ENCODE assay signal across 10 cellular contexts in the genomic region with DNA sequence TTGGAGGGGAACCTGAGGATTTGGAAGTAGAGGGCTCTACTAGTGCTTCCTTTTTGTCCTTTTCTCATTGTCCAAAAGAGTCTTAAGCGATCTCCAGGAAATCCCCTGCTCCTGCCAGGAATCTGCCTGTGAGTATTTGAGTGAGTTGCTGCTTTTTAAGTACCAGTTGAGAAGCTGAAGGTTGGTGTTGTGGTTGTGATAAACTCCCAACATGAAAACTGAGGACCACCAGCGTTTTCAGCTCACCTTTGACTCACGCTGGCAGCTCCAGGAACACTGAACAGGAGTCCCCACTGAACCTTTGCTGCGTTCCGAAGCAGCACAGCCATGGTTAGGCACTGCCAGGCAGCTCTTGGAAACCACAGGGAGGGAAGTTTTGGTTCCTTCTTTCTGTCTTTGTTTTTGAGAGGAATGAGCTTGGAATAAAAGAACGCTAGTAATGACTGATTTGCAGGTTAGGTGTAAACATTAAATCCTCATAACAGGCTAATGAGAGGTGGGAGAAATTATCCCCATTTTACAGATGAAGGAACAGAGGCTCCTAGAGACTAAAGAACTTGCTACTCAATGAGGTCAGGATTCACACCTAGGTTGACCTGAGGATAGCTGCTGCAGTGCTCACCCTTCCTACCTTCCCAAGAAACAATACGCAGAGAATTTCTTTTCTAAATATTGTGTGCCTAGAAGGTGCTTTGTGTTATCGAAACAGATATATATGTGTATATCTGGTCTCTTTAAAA.
DNase-seq lines count a peak whose midpoint lies in the region; ATAC-seq and TF ChIP-seq lines count a peak whose summit lies in the region.
"Had no signal": no experiment of that assay in that cellular context is flagged by ENCODE, and none has a peak within 500 bp of the region (broad histone marks: within the 10 kb centered on the region; RNA-seq: fewer than 3 reads in every experiment).

No MANE protein-coding gene starts in this region.

- no peak for TF ChIP-seq POLR2A in GM18505 (IDR thresholded peaks at IDR 0.05; ENCODE audit: borderline replicate concordance, extremely low read depth, insufficient read depth, insufficient read length)

- DNase-seq in HL-60 (ENCODE audit: low read depth in 1 of 2, low spot score in 1 of 2) (peak in 1 of 2 experiments; percentile 38), astrocyte of the hippocampus (ENCODE audit: low read depth, low spot score) (peak; percentile 69), islet precursor cell (peak; percentile 51), NCI-H345 treated with DMSO at 0.1 percent for 48 hours (lab: John Stamatoyannopoulos, UW; ENCODE audit: unreplicated experiment) (no peak), NK-92 (lab: John Stamatoyannopoulos, UW; ENCODE audit: unreplicated experiment) (no peak)
- no peak for DNase-seq in T-helper 2 cell treated with Interferon-gamma antibody and Interleukin-4, amounts not matched to agents 5 μg/mL and 100 μg/mL, for 36 hours (ENCODE audit: low spot score)
- DNase-seq: NCI-H526 had no signal

- TF ChIP-seq CTCF in HL-60 (IDR thresholded peaks at IDR 0.05; ENCODE audit: insufficient read depth, low read length) = no peak

- no peaks in the 10 kb centered on the region for H3K36me3 Mint-ChIP-seq in T-helper 2 cell treated with Interferon-gamma antibody and Interleukin-4, amounts not matched to agents 5 μg/mL and 100 μg/mL, for 36 hours (ENCODE audit: low read depth)

- no peak overlapping the region for H3K27ac Mint-ChIP-seq in T-helper 2 cell treated with Interferon-gamma antibody and Interleukin-4, amounts not matched to agents 5 μg/mL and 100 μg/mL, for 36 hours
- H3K27ac Mint-ChIP-seq: activated T-helper 1 cell treated with anti-CD3 and anti-CD28 coated beads, Interleukin-12 subunit alpha, Interleukin-12 subunit beta, Interleukin-2, Interleukin-4 antibody, amounts not matched to agents 30 ng/mL and 10 ng/mL and 1 ng/mL, durations not matched to agents 14 hours and 24 hours and 36 hours had no signal

- no peaks in the 10 kb centered on the region for H3K9me3 Mint-ChIP-seq in T-helper 2 cell treated with Interferon-gamma antibody and Interleukin-4, amounts not matched to agents 5 μg/mL and 100 μg/mL, for 36 hours
- H3K9me3 Mint-ChIP-seq: activated T-helper 1 cell treated with anti-CD3 and anti-CD28 coated beads, Interleukin-12 subunit alpha, Interleukin-12 subunit beta, Interleukin-2, Interleukin-4 antibody, amounts not matched to agents 30 ng/mL and 10 ng/mL and 1 ng/mL, durations not matched to agents 14 hours and 24 hours and 36 hours had no signal

- no peaks in the 10 kb centered on the region for H3K27me3 ChIP-seq in HL-60 (ENCODE audit: insufficient read depth, poor library complexity, severe bottlenecking)
- no peaks in the 10 kb centered on the region for H3K27me3 ChIP-seq in subcutaneous abdominal adipose tissue (ENCODE audit: control insufficient read depth in 5 of 5, insufficient read depth in 4 of 5, low read length in 5 of 5)

- peak overlapping the region in 3 of 5 donors; percentile 4 to 62 (median 42) for H3K9ac ChIP-seq in subcutaneous abdominal adipose tissue (ENCODE audit: low read length in 5 of 5)

- no peak overlapping the region for H3K4me3 Mint-ChIP-seq in T-helper 2 cell treated with Interferon-gamma antibody and Interleukin-4, amounts not matched to agents 5 μg/mL and 100 μg/mL, for 36 hours
- H3K4me3 Mint-ChIP-seq: activated T-helper 1 cell treated with anti-CD3 and anti-CD28 coated beads, Interleukin-12 subunit alpha, Interleukin-12 subunit beta, Interleukin-2, Interleukin-4 antibody, amounts not matched to agents 30 ng/mL and 10 ng/mL and 1 ng/mL, durations not matched to agents 14 hours and 24 hours and 36 hours had no signal

- peaks cover 2% of the 10 kb centered on the region for H3K4me1 Mint-ChIP-seq in T-helper 2 cell treated with Interferon-gamma antibody and Interleukin-4, amounts not matched to agents 5 μg/mL and 100 μg/mL, for 36 hours (ENCODE audit: low read depth)

- ATAC-seq in GM18505 (IDR thresholded peaks at IDR 0.05; ENCODE audit: unreplicated experiment) = no peak

- H3K4me1 ChIP-seq in subcutaneous abdominal adipose tissue (ENCODE audit: control insufficient read depth in 5 of 5, insufficient read depth in 5 of 5, low read length in 5 of 5) = peaks cover 0 to 10% (median 0%) of the 10 kb centered on the region in 5 donors

- no peaks in the 10 kb centered on the region for H3K27me3 Mint-ChIP-seq in T-helper 2 cell treated with Interferon-gamma antibody and Interleukin-4, amounts not matched to agents 5 μg/mL and 100 μg/mL, for 36 hours (ENCODE audit: low read depth)

- H3K27ac ChIP-seq in HL-60 (replicated peaks) = 0 out of 2 replicates have a peak overlapping the region, but pooled peaks have one; percentile 34
- H3K27ac ChIP-seq in subcutaneous abdominal adipose tissue (ENCODE audit: low read depth, low read length) = peak overlapping the region; percentile 12

- H3K4me3 ChIP-seq in HL-60 (replicated peaks; ENCODE audit: insufficient read depth, low read length) (no peak overlapping the region), subcutaneous abdominal adipose tissue (ENCODE audit: low read depth in 1 of 5, low read length in 5 of 5) (peak overlapping the region; percentile 1 to 68 (median 45))

- H3K9me3 ChIP-seq in subcutaneous abdominal adipose tissue (ENCODE audit: control insufficient read depth in 5 of 5, low read length in 5 of 5) = no peaks in the 10 kb centered on the region

- H3K36me3 ChIP-seq in subcutaneous abdominal adipose tissue (ENCODE audit: control insufficient read depth in 5 of 5, insufficient read depth in 5 of 5, low read length in 5 of 5) = no peaks in the 10 kb centered on the region

Comparison
In these comparisons a context has a peak if more than half of its experiments do, and no peak if none do; other contexts are left out.
1. DNase-seq: peak in astrocyte of the hippocampus (single experiment) and islet precursor cell (single experiment); none in NCI-H345 treated with DMSO at 0.1 percent for 48 hours (single experiment), T-helper 2 cell treated with Interferon-gamma antibody and Interleukin-4, amounts not matched to agents 5 μg/mL and 100 μg/mL, for 36 hours (single experiment) and NK-92 (single experiment).